25 cellular contexts compared by ENCODE assay signal in the genomic region with DNA sequence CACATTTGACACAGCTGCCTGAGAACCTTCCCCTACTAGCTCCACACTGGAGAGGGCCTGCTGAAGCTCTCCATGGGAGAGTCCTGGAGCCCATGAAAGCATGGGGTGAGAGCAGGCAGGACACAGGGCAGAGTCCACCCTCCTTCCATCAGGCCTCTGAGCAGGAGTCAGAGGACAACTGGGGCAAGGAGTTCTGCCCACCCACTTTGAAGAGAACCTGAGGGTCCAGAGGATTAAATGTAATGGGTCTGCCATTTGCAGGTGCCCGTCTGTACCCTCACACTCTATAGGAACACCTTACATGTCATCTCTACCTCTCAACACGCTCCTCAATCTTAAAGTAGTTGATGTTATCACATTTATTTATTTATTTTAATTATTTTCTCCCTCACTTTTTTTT. TPM values are rescaled to one million over a fixed set of nuclear protein-coding genes. Genes with fewer than 3 reads are reported as not detected.
"Had no signal": no experiment of that assay in that cellular context is flagged by ENCODE, and none has a peak within 500 bp of the region (broad histone marks: within the 10 kb centered on the region; RNA-seq: fewer than 3 reads in every experiment).

No MANE protein-coding gene starts in this region.

- DNase-seq: activated CD4-positive, alpha-beta memory T cell treated with anti-CD3 and anti-CD28 coated beads, Interleukin-2, amount 10 ng/mL, durations not matched to agents 7 days and 5 days; activated CD4-positive, alpha-beta T cell treated with anti-CD3 and anti-CD28 coated beads, Interleukin-2, amount 50 U/mL, for 1 hour; activated T-cell treated with anti-CD3 and anti-CD28 coated beads, Interleukin-2, amount 50 U/mL, for 1 hour; brain microvascular endothelial cell; Karpas-422; MM.1S; NCI-H1105; NCI-H1436; NCI-H1694 treated with DMSO at 0.1 percent for 48 hours; NCI-H2029 treated with DMSO at 0.1 percent for 48 hours; NCI-H345; NCI-H510A; NCI-H526 treated with DMSO at 0.1 percent for 48 hours; NCI-H82; RPMI8226; T-cell; T1000 had no signal

- H3K27me3 ChIP-seq: brain microvascular endothelial cell, cardiac muscle cell had no signal

- FAIRE-seq: K562, TTC549 had no signal

- H3K4me3 Mint-ChIP-seq: activated CD4-positive, alpha-beta memory T cell treated with anti-CD3 and anti-CD28 coated beads, Interleukin-2, amount 10 ng/mL, durations not matched to agents 7 days and 5 days; activated CD4-positive, alpha-beta T cell treated with anti-CD3 and anti-CD28 coated beads for 36 hours; T-cell had no signal

- H3K36me3 Mint-ChIP-seq: T-cell had no signal

- ATAC-seq: activated CD4-positive, alpha-beta T cell treated with anti-CD3 and anti-CD28 coated beads for 36 hours; activated naive CD4-positive, alpha-beta T cell treated with anti-CD3 and anti-CD28 coated beads, Interleukin-2, amount 50 U/mL, for 72 hours; K562; Right ventricle myocardium inferior; T-cell had no signal

- H3K4me1 Mint-ChIP-seq: activated CD4-positive, alpha-beta memory T cell treated with anti-CD3 and anti-CD28 coated beads, Interleukin-2, amount 10 ng/mL, durations not matched to agents 7 days and 5 days; activated CD4-positive, alpha-beta T cell treated with anti-CD3 and anti-CD28 coated beads for 36 hours; T-cell had no signal

- H3K27me3 Mint-ChIP-seq: activated CD4-positive, alpha-beta memory T cell treated with anti-CD3 and anti-CD28 coated beads, Interleukin-2, amount 10 ng/mL, durations not matched to agents 7 days and 5 days; activated CD4-positive, alpha-beta T cell treated with anti-CD3 and anti-CD28 coated beads for 36 hours; T-cell had no signal

- H3K36me3 ChIP-seq: brain microvascular endothelial cell, cardiac muscle cell had no signal

- H3K27ac Mint-ChIP-seq: activated CD4-positive, alpha-beta memory T cell treated with anti-CD3 and anti-CD28 coated beads, Interleukin-2, amount 10 ng/mL, durations not matched to agents 7 days and 5 days; activated CD4-positive, alpha-beta T cell treated with anti-CD3 and anti-CD28 coated beads for 36 hours; activated naive CD4-positive, alpha-beta T cell treated with anti-CD3 and anti-CD28 coated beads, Interleukin-2, amount 50 U/mL, for 72 hours; T-cell had no signal

- H3K27ac ChIP-seq: brain microvascular endothelial cell, SK-N-MC, VCaP had no signal

- H3K4me3 ChIP-seq: cardiac muscle cell, K562, SK-N-MC had no signal

RNA-seq across cellular contexts. Expression of a gene that starts 10.4 kb away (rescaled TPM):
- total RNA-seq: K562 had no signal
- polyA plus RNA-seq: K562 had no signal

RNA-seq across cellular contexts. Expression of a gene that starts 32.3 kb away (rescaled TPM):
- total RNA-seq: cardiac muscle cell, K562, Right ventricle myocardium inferior had no signal
- polyA plus RNA-seq: cardiac muscle cell, K562 had no signal
